In the genomic region with DNA sequence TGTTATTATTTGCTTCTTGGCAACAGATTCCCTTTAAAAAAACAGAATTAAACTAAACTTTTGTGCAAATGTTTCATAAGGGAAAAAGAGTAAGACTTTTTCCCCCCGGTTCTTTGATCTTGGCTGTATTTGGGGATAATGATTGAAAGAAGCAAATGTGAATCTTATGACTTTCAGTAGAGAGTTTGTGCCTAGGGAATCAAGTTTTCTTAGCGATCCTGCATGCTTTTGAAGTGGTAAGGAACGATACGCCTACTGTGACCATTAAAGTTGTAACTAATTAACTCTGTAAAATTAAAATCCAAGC, we compare ENCODE assay signal across 12 cellular contexts.
"Had no signal": no experiment of that assay in that cellular context is flagged by ENCODE, and none has a peak within 500 bp of the region (broad histone marks: within the 10 kb centered on the region; RNA-seq: fewer than 3 reads in every experiment).

No MANE protein-coding gene starts in this region.

- H3K9me3 ChIP-seq: lower lobe of right lung had no signal

- DNase-seq: activated CD4-positive, alpha-beta T cell treated with anti-CD3 and anti-CD28 coated beads, Interleukin-2, amount 50 U/mL, for 1 hour; activated effector memory CD4-positive, alpha-beta T cell treated with Interleukin-2 at 50 U/mL for 16 hours; activated T-cell treated with anti-CD3 and anti-CD28 coated beads, Interleukin-2, amount 50 U/mL, for 1 hour; amniotic stem cell; brain microvascular endothelial cell; endodermal cell; lower lobe of right lung; naive thymus-derived CD8-positive, alpha-beta T cell; nucleus accumbens; right cardiac atrium; small intestine; T-helper 2 cell had no signal

- H3K27me3 ChIP-seq: brain microvascular endothelial cell had no signal

- ATAC-seq: lower lobe of right lung; naive thymus-derived CD8-positive, alpha-beta T cell; right cardiac atrium had no signal

- H3K4me3 ChIP-seq: lower lobe of right lung had no signal

- FAIRE-seq: small intestine had no signal

- H3K27ac ChIP-seq: brain microvascular endothelial cell, lower lobe of right lung had no signal

- H3K36me3 ChIP-seq: lower lobe of right lung had no signal
